ENCODE assay signal across 18 cellular contexts in genomic region chr11:119126675-119127268, GRCh38. TPM values are rescaled to one million over a fixed set of nuclear protein-coding genes. Genes with fewer than 3 reads are reported as not detected.
DNase-seq lines count a peak whose midpoint lies in the region; ATAC-seq and TF ChIP-seq lines count a peak whose summit lies in the region.
"Had no signal": no experiment of that assay in that cellular context is flagged by ENCODE, and none has a peak within 500 bp of the region (broad histone marks: within the 10 kb centered on the region; RNA-seq: fewer than 3 reads in every experiment).

No MANE protein-coding gene starts in this region.

- H3K79me2 ChIP-seq in hepatocyte = peaks cover 38% of the 10 kb centered on the region

- peaks cover 5% of the 10 kb centered on the region for H4K20me1 ChIP-seq in hepatocyte (ENCODE audit: insufficient read depth, poor library complexity, severe bottlenecking)

- no peaks in the 10 kb centered on the region for H3K9me3 ChIP-seq in hepatocyte (ENCODE audit: low read depth)
- H3K9me3 ChIP-seq: heart left ventricle, thoracic aorta had no signal

- peak overlapping the region; percentile 76 for H3K27ac ChIP-seq in hepatocyte
- H3K27ac ChIP-seq: coronary artery, thoracic aorta, VCaP had no signal

- no peak overlapping the region for H3K4me2 ChIP-seq in hepatocyte

- intact Hi-C loops in activated naive CD4-positive, alpha-beta T cell treated with anti-CD3 and anti-CD28 coated beads for 36 hours (cut with micrococcal nuclease) = no loop called here

- ATAC-seq in WTC11 (no peak), HG03469 (IDR thresholded peaks at IDR 0.05; ENCODE audit: unreplicated experiment) (no peak)
- ATAC-seq: heart left ventricle, PC-3, SK-N-SH treated with all-trans-retinoic acid at 6 μM for 48 hours had no signal

- no peak for TF ChIP-seq CTCF in WTC11 (IDR thresholded peaks at IDR 0.05)
- TF ChIP-seq CTCF in hepatocyte (IDR thresholded peaks at IDR 0.05; ENCODE audit: poor library complexity) = no peak

- peaks cover 7% of the 10 kb centered on the region for H3K4me1 ChIP-seq in hepatocyte (ENCODE audit: insufficient read depth)

- no peaks in the 10 kb centered on the region for H3K36me3 ChIP-seq in hepatocyte (replicated peaks; ENCODE audit: insufficient read depth, low read depth)

- peaks cover 24% of the 10 kb centered on the region for H3K36me3 Mint-ChIP-seq in activated naive CD4-positive, alpha-beta T cell treated with anti-CD3 and anti-CD28 coated beads for 36 hours (ENCODE audit: low read depth)
- H3K36me3 Mint-ChIP-seq in WTC11 = peaks cover 38% of the 10 kb centered on the region
- peaks cover 33% of the 10 kb centered on the region for H3K36me3 Mint-ChIP-seq in stimulated activated naive CD8-positive, alpha-beta T cell treated with anti-CD3 and anti-CD28 coated beads, Interleukin-15, Interleukin-2, amounts not matched to agents 100 ng/mL and 50 ng/mL, for 24 hours (ENCODE audit: low read depth)

- no peaks in the 10 kb centered on the region for H3K27me3 Mint-ChIP-seq in activated naive CD4-positive, alpha-beta T cell treated with anti-CD3 and anti-CD28 coated beads for 36 hours (ENCODE audit: low read depth)
- H3K27me3 Mint-ChIP-seq in WTC11 (ENCODE audit: low read depth) = no peaks in the 10 kb centered on the region
- H3K27me3 Mint-ChIP-seq in stimulated activated naive CD8-positive, alpha-beta T cell treated with anti-CD3 and anti-CD28 coated beads, Interleukin-15, Interleukin-2, amounts not matched to agents 100 ng/mL and 50 ng/mL, for 24 hours = no peaks in the 10 kb centered on the region
- H3K27me3 Mint-ChIP-seq: progenitor cell of endocrine pancreas had no signal

- no peak for DNase-seq in activated naive CD4-positive, alpha-beta T cell treated with anti-CD3 and anti-CD28 coated beads for 36 hours
- no peak for DNase-seq in activated naive CD4-positive, alpha-beta T cell treated with anti-CD3 and anti-CD28 coated beads, Interleukin-2, amount 50 U/mL, for 16 hours
- DNase-seq in WTC11 (ENCODE audit: low spot score) = no peak
- DNase-seq in hepatocyte (ENCODE audit: low spot score) = no peak
- DNase-seq in AML-193 (lab: John Stamatoyannopoulos, UW) = no peak
- no peak for DNase-seq in NCI-H1092 treated with DMSO at 0.1 percent for 48 hours (lab: John Stamatoyannopoulos, UW)
- DNase-seq: anterior cingulate cortex, heart left ventricle, NCI-H187, NCI-H510A treated with DMSO at 0.1 percent for 48 hours, PC-3 had no signal

- no peak overlapping the region for H2AFZ ChIP-seq in hepatocyte

- H3K9me2 ChIP-seq in hepatocyte (replicated peaks; ENCODE audit: insufficient read depth) = no peaks in the 10 kb centered on the region

- H3K27ac Mint-ChIP-seq in activated naive CD4-positive, alpha-beta T cell treated with anti-CD3 and anti-CD28 coated beads for 36 hours = peak overlapping the region; percentile 57
- peak overlapping the region; percentile 47 for H3K27ac Mint-ChIP-seq in WTC11
- H3K27ac Mint-ChIP-seq in stimulated activated naive CD8-positive, alpha-beta T cell treated with anti-CD3 and anti-CD28 coated beads, Interleukin-15, Interleukin-2, amounts not matched to agents 100 ng/mL and 50 ng/mL, for 24 hours = peak overlapping the region; percentile 81
- H3K27ac Mint-ChIP-seq: progenitor cell of endocrine pancreas had no signal

- peaks cover 25% of the 10 kb centered on the region for H3K4me1 Mint-ChIP-seq in activated naive CD4-positive, alpha-beta T cell treated with anti-CD3 and anti-CD28 coated beads for 36 hours (ENCODE audit: low read depth)
- H3K4me1 Mint-ChIP-seq in WTC11 = peaks cover 9% of the 10 kb centered on the region
- peaks cover 28% of the 10 kb centered on the region for H3K4me1 Mint-ChIP-seq in stimulated activated naive CD8-positive, alpha-beta T cell treated with anti-CD3 and anti-CD28 coated beads, Interleukin-15, Interleukin-2, amounts not matched to agents 100 ng/mL and 50 ng/mL, for 24 hours (ENCODE audit: low read depth)

- POLR2A ChIA-PET in WTC11 (lab: Charles Lee) = interaction anchor here (0.5 to 0.7 kb wide), 2 partner anchors 24 to 70 kb away, joined by 6 to 7 read pairs; no protein-coding TSS in a partner anchor

- 85% methylated on average over 5 of the region's 5 CpGs for WGBS in hepatocyte (ENCODE audit: low lambda C conversion rate, missing lambda C conversion rate)

- no peak overlapping the region for H3K4me3 Mint-ChIP-seq in activated naive CD4-positive, alpha-beta T cell treated with anti-CD3 and anti-CD28 coated beads for 36 hours
- no peak overlapping the region for H3K4me3 Mint-ChIP-seq in WTC11
- H3K4me3 Mint-ChIP-seq in stimulated activated naive CD8-positive, alpha-beta T cell treated with anti-CD3 and anti-CD28 coated beads, Interleukin-15, Interleukin-2, amounts not matched to agents 100 ng/mL and 50 ng/mL, for 24 hours = peak overlapping the region; percentile 8

- CTCF ChIA-PET in activated naive CD4-positive, alpha-beta T cell treated with anti-CD3 and anti-CD28 coated beads for 36 hours (lab: Charles Lee) = interaction anchor here (1.2 to 1.5 kb wide), 2 partner anchors 8 to 19 kb away, joined by 3 to 4 read pairs; no protein-coding TSS in a partner anchor
- CTCF ChIA-PET in WTC11 (lab: Charles Lee) = interaction anchor here (0.8 to 2.0 kb wide), 6 partner anchors 18 to 211 kb away, joined by 3 to 8 read pairs (median 3); a partner anchor contains a TSS

- no peak overlapping the region for H3K4me3 ChIP-seq in hepatocyte
- H3K4me3 ChIP-seq: coronary artery, heart left ventricle, thoracic aorta had no signal

- H3K9me3 Mint-ChIP-seq in activated naive CD4-positive, alpha-beta T cell treated with anti-CD3 and anti-CD28 coated beads for 36 hours = no peaks in the 10 kb centered on the region
- no peaks in the 10 kb centered on the region for H3K9me3 Mint-ChIP-seq in WTC11
- H3K9me3 Mint-ChIP-seq in stimulated activated naive CD8-positive, alpha-beta T cell treated with anti-CD3 and anti-CD28 coated beads, Interleukin-15, Interleukin-2, amounts not matched to agents 100 ng/mL and 50 ng/mL, for 24 hours = no peaks in the 10 kb centered on the region

- no peaks in the 10 kb centered on the region for H3K27me3 ChIP-seq in hepatocyte
- H3K27me3 ChIP-seq: heart left ventricle had no signal

TF ChIP-seq in WTC11, 78 proteins besides CTCF, POLR2A, EP300 and RAD21 (continues in another document):
- no peak for TF ChIP-seq MYBL2 (CRISPR knock-in tag; IDR thresholded peaks at IDR 0.05)
- TF ChIP-seq ATF6 (CRISPR knock-in tag; IDR thresholded peaks at IDR 0.05) = no peak
- TF ChIP-seq ZNF121 (CRISPR knock-in tag; IDR thresholded peaks at IDR 0.05) = no peak
- no peak for TF ChIP-seq ZNF317 (CRISPR knock-in tag; IDR thresholded peaks at IDR 0.05; ENCODE audit: borderline replicate concordance, low read depth)
- no peak for TF ChIP-seq SMAD3 (CRISPR knock-in tag; IDR thresholded peaks at IDR 0.05; ENCODE audit: borderline replicate concordance)
- no peak for TF ChIP-seq USF2 (CRISPR knock-in tag; IDR thresholded peaks at IDR 0.05)
- TF ChIP-seq MXD4 (CRISPR knock-in tag; IDR thresholded peaks at IDR 0.05; ENCODE audit: borderline replicate concordance) = no peak
- no peak for TF ChIP-seq GABPB1 (CRISPR knock-in tag; IDR thresholded peaks at IDR 0.05)

RNA-seq across cellular contexts. Expression of gene HINFP, which starts 5.4 kb away (rescaled TPM):
- total RNA-seq in activated naive CD4-positive, alpha-beta T cell treated with anti-CD3 and anti-CD28 coated beads for 36 hours = 10 to 100 TPM; 24.5 to 25.2 TPM
- total RNA-seq in WTC11 (2021) (34.0 to 37.1 TPM (median 35.4 TPM) in 3 replicates), hepatocyte (10.9 and 25.3 TPM in 2 replicates)
- 16.4 and 19.8 TPM in 2 replicates for polyA plus RNA-seq in hepatocyte

RNA-seq across cellular contexts. Expression of gene C2CD2L, which starts 19.6 kb away (rescaled TPM):
- 10 to 100 TPM; 20.1 to 20.8 TPM for total RNA-seq in activated naive CD4-positive, alpha-beta T cell treated with anti-CD3 and anti-CD28 coated beads for 36 hours
- total RNA-seq in WTC11 (2021) (3.4 to 6.4 TPM (median 4.4 TPM) in 3 replicates), hepatocyte (5.2 and 9.7 TPM in 2 replicates)
- polyA plus RNA-seq in hepatocyte = 7.4 and 10.2 TPM in 2 replicates

RNA-seq across cellular contexts. Expression of gene ABCG4, which starts 22.1 kb away (rescaled TPM):
- under 1 TPM; 0.12 to 0.31 TPM for total RNA-seq in activated naive CD4-positive, alpha-beta T cell treated with anti-CD3 and anti-CD28 coated beads for 36 hours
- total RNA-seq in WTC11 (2021) (1.9 to 4.4 TPM (median 2.1 TPM) in 3 replicates), hepatocyte (not detected in 2 replicates)
- 0.45 and 0.99 TPM in 2 replicates for polyA plus RNA-seq in hepatocyte

RNA-seq across cellular contexts. Expression of gene DPAGT1, which starts 25.1 kb away (rescaled TPM):
- total RNA-seq in activated naive CD4-positive, alpha-beta T cell treated with anti-CD3 and anti-CD28 coated beads for 36 hours = 10 to 100 TPM; 52.2 to 53.1 TPM
- 59.6 to 64.6 TPM (median 63.5 TPM) in 3 replicates for total RNA-seq in WTC11 (2021)
- 27.5 and 28.1 TPM in 2 replicates for total RNA-seq in hepatocyte
- 76.2 and 82.7 TPM in 2 replicates for polyA plus RNA-seq in hepatocyte

RNA-seq across cellular contexts. Expression of gene NLRX1, which starts 41.8 kb away (rescaled TPM):
- 10 to 100 TPM; 20.8 to 22.2 TPM for total RNA-seq in activated naive CD4-positive, alpha-beta T cell treated with anti-CD3 and anti-CD28 coated beads for 36 hours
- total RNA-seq in WTC11 (2021) (19.9 to 23.2 TPM (median 20.8 TPM) in 3 replicates), hepatocyte (12.5 and 13.3 TPM in 2 replicates)
- polyA plus RNA-seq in hepatocyte = 9.4 and 10.0 TPM in 2 replicates
